Comparison of ENCODE assay signal across 12 cellular contexts in the genomic region with DNA sequence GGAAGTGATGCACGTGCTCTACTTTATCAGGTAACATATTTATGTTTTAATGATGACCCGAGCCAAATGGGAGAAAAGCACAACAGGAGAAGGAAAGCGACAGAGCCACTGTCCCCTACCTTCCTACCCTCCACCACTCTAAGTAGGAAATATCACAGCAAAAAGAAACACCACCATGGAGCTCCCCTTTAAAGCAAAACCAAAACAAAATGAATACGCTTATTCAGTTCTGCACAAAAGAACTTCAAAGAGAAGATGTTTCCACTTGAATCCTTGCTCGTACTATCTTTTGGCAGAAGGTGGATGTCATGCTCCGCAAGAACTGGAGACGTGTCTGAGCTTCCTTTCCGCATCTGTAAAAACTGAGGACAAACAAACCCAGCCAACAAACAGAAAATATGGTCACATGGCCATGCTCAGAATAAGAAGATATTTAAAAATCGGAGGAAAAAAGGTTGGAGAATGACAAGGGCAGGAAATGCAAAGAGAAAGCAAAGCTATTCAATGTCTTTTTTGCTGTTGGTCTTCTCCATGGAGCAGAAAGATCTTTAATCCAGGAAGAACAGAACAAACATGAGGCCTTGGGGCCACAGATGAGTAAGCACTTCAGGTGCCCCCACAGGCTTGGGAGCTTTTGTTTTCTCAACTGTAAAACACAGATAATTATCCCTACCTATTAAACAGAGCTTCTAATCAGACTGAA. TPM values are rescaled to one million over a fixed set of nuclear protein-coding genes. Genes with fewer than 3 reads are reported as not detected.
DNase-seq lines count a peak whose midpoint lies in the region; ATAC-seq and TF ChIP-seq lines count a peak whose summit lies in the region.
"Had no signal": no experiment of that assay in that cellular context is flagged by ENCODE, and none has a peak within 500 bp of the region (broad histone marks: within the 10 kb centered on the region; RNA-seq: fewer than 3 reads in every experiment).

No MANE protein-coding gene starts in this region.

- no peak for TF ChIP-seq EP300 in upper lobe of left lung (IDR thresholded peaks at IDR 0.05)

- no peaks in the 10 kb centered on the region for H3K27me3 ChIP-seq in OCI-LY3 (ENCODE audit: low read depth, low read length)
- H3K27me3 ChIP-seq in naive thymus-derived CD4-positive, alpha-beta T cell (ENCODE audit: control insufficient read depth in 2 of 2, insufficient read depth in 2 of 2, low read length in 2 of 2): no peaks in the 10 kb centered on the region
- H3K27me3 ChIP-seq in spleen (replicated peaks in 1 of 7): no peaks in the 10 kb centered on the region
- H3K27me3 ChIP-seq in upper lobe of left lung: no peaks in the 10 kb centered on the region

- H3K9me3 Mint-ChIP-seq in activated CD4-positive, alpha-beta T cell treated with anti-CD3 and anti-CD28 coated beads for 36 hours (ENCODE audit: low read depth): no peaks in the 10 kb centered on the region
- H3K9me3 Mint-ChIP-seq in naive thymus-derived CD4-positive, alpha-beta T cell: no peaks in the 10 kb centered on the region
- H3K9me3 Mint-ChIP-seq: dendritic cell treated with granulocyte-macrophage colony-stimulating factor and Interleukin-4, amounts not matched to agents 40 ng/mL and 50 ng/mL, for 4 days had no signal

- H3K27ac Mint-ChIP-seq in activated CD4-positive, alpha-beta T cell treated with anti-CD3 and anti-CD28 coated beads for 36 hours: peak overlapping the region; percentile 85
- H3K27ac Mint-ChIP-seq in naive thymus-derived CD4-positive, alpha-beta T cell: peak overlapping the region in 8 of 9 donors; percentile 44 to 93 (median 63)
- H3K27ac Mint-ChIP-seq: dendritic cell treated with granulocyte-macrophage colony-stimulating factor and Interleukin-4, amounts not matched to agents 40 ng/mL and 50 ng/mL, for 4 days had no signal

- no peak for TF ChIP-seq POLR2A in spleen (IDR thresholded peaks at IDR 0.05)
- no peak for TF ChIP-seq POLR2A in upper lobe of left lung (IDR thresholded peaks at IDR 0.05)

- peaks cover 22% of the 10 kb centered on the region for H3K36me3 Mint-ChIP-seq in activated CD4-positive, alpha-beta T cell treated with anti-CD3 and anti-CD28 coated beads for 36 hours (ENCODE audit: low read depth)
- H3K36me3 Mint-ChIP-seq in naive thymus-derived CD4-positive, alpha-beta T cell: peaks cover 3 to 44% (median 29%) of the 10 kb centered on the region in 5 donors

- H3K4me3 ChIP-seq in OCI-LY3 (ENCODE audit: low read length) (peak overlapping the region; percentile 60), spleen (no peak overlapping the region), upper lobe of left lung (no peak overlapping the region)
- no peak overlapping the region for H3K4me3 ChIP-seq in naive thymus-derived CD4-positive, alpha-beta T cell (ENCODE audit: low read length)

- POLR2A ChIA-PET in activated CD4-positive, alpha-beta T cell treated with anti-CD3 and anti-CD28 coated beads for 36 hours (lab: Charles Lee): interaction anchor here (0.5 to 1.2 kb wide), 3 partner anchors 18 to 1946 kb away, joined by 3 to 4 read pairs (median 4); a partner anchor contains a TSS
- POLR2A ChIA-PET in naive thymus-derived CD4-positive, alpha-beta T cell (lab: Charles Lee): interaction anchor here (2.3 kb wide), 1 partner anchor 19 kb away, joined by 9 read pairs; a partner anchor contains a TSS

- H3K4me2 ChIP-seq in OCI-LY3 (ENCODE audit: low read length): peak overlapping the region; percentile 71

- H3K27me3 Mint-ChIP-seq in activated CD4-positive, alpha-beta T cell treated with anti-CD3 and anti-CD28 coated beads for 36 hours: no peaks in the 10 kb centered on the region
- no peaks in the 10 kb centered on the region for H3K27me3 Mint-ChIP-seq in naive thymus-derived CD4-positive, alpha-beta T cell
- H3K27me3 Mint-ChIP-seq: dendritic cell treated with granulocyte-macrophage colony-stimulating factor and Interleukin-4, amounts not matched to agents 40 ng/mL and 50 ng/mL, for 4 days had no signal

- peak overlapping the region; percentile 31; the same call in 1 of the 2 replicates for H3K9ac ChIP-seq in OCI-LY3 (ENCODE audit: low read length)

- peaks cover 30% of the 10 kb centered on the region for H3K4me1 Mint-ChIP-seq in activated CD4-positive, alpha-beta T cell treated with anti-CD3 and anti-CD28 coated beads for 36 hours
- peaks cover 18 to 43% (median 24%) of the 10 kb centered on the region in 7 donors for H3K4me1 Mint-ChIP-seq in naive thymus-derived CD4-positive, alpha-beta T cell

- CTCF ChIA-PET in activated CD4-positive, alpha-beta T cell treated with anti-CD3 and anti-CD28 coated beads for 36 hours (lab: Charles Lee): interaction anchor here (0.6 to 1.4 kb wide), 5 partner anchors 20 to 1575 kb away, joined by 3 to 9 read pairs (median 4); a partner anchor contains a TSS
- CTCF ChIA-PET in naive thymus-derived CD4-positive, alpha-beta T cell (lab: Charles Lee): no interaction called here

- no peak for TF ChIP-seq CTCF in OCI-LY3 (IDR thresholded peaks at IDR 0.05; ENCODE audit: low read depth, low read length)
- no peak for TF ChIP-seq CTCF in spleen (IDR thresholded peaks at IDR 0.05 in 8 of 11, conservative IDR thresholded peaks at IDR 0.05 in 3 of 11)
- TF ChIP-seq CTCF in upper lobe of left lung (IDR thresholded peaks at IDR 0.05): no peak

- no peaks in the 10 kb centered on the region for H4K20me1 ChIP-seq in OCI-LY3 (ENCODE audit: insufficient read depth, low read length)

- H3K4me1 ChIP-seq in OCI-LY3 (ENCODE audit: low read length) (peaks cover 14% of the 10 kb centered on the region), spleen (peaks cover 0 to 28% (median 7%) of the 10 kb centered on the region in 6 donors), upper lobe of left lung (peaks cover 6 to 10% (median 9%) of the 10 kb centered on the region in 4 donors)
- H3K4me1 ChIP-seq in naive thymus-derived CD4-positive, alpha-beta T cell (ENCODE audit: control insufficient read depth in 2 of 2, insufficient read depth in 2 of 2, low read length in 2 of 2): no peaks in the 10 kb centered on the region

- no peak overlapping the region; the same call in 1 of the 2 replicates for H3K27ac ChIP-seq in OCI-LY3 (ENCODE audit: low read length)
- H3K27ac ChIP-seq in naive thymus-derived CD4-positive, alpha-beta T cell (ENCODE audit: low read depth, low read length): no peak overlapping the region
- no peak overlapping the region for H3K27ac ChIP-seq in spleen
- H3K27ac ChIP-seq in upper lobe of left lung: no peak overlapping the region

- no peaks in the 10 kb centered on the region for H3K9me3 ChIP-seq in OCI-LY3 (ENCODE audit: insufficient read depth, low read length)
- no peaks in the 10 kb centered on the region for H3K9me3 ChIP-seq in naive thymus-derived CD4-positive, alpha-beta T cell (ENCODE audit: control insufficient read depth in 2 of 3, low read length in 3 of 3)
- no peaks in the 10 kb centered on the region for H3K9me3 ChIP-seq in spleen
- H3K9me3 ChIP-seq in upper lobe of left lung: no peaks in the 10 kb centered on the region

- intact Hi-C loops in activated CD4-positive, alpha-beta T cell treated with anti-CD3 and anti-CD28 coated beads for 36 hours (cut with DNase I, micrococcal nuclease): loop anchor here (1.0 to 2.0 kb wide), 2 partner anchors 18 kb away; no protein-coding TSS in a partner anchor
- intact Hi-C loops in naive thymus-derived CD4-positive, alpha-beta T cell (cut with micrococcal nuclease): no loop called here
- intact Hi-C loops in spleen (cut with DNase I; ENCODE audit: low total_unique reads): no loop called here

- no peaks in the 10 kb centered on the region for H3K79me2 ChIP-seq in OCI-LY3 (ENCODE audit: low read length)

- peak overlapping the region; percentile 57; the same call in 1 of the 2 replicates for H2AFZ ChIP-seq in OCI-LY3 (ENCODE audit: low read depth, low read length)

- H3K36me3 ChIP-seq in OCI-LY3 (replicated peaks; ENCODE audit: low read depth, low read length) (peaks cover 17% of the 10 kb centered on the region), spleen (peaks cover 0 to 55% (median 27%) of the 10 kb centered on the region in 6 donors), upper lobe of left lung (peaks cover 0 to 31% (median 4%) of the 10 kb centered on the region in 4 donors)
- H3K36me3 ChIP-seq in naive thymus-derived CD4-positive, alpha-beta T cell (ENCODE audit: control insufficient read depth in 2 of 3, insufficient read depth in 3 of 3, low read length in 3 of 3): peaks cover 0 to 15% (median 3%) of the 10 kb centered on the region in 3 experiments

- 80 to 89% (median 85%) methylated on average over 9 of the region's 9 CpGs for WGBS in spleen, 5 donors
- WGBS in upper lobe of left lung, 2 donors: 91% methylated on average over 9 of the region's 9 CpGs

- H3K4me3 Mint-ChIP-seq in activated CD4-positive, alpha-beta T cell treated with anti-CD3 and anti-CD28 coated beads for 36 hours: peak overlapping the region; percentile 68
- peak overlapping the region in 7 of 10 donors; percentile 22 to 57 (median 48) for H3K4me3 Mint-ChIP-seq in naive thymus-derived CD4-positive, alpha-beta T cell
- H3K4me3 Mint-ChIP-seq: dendritic cell treated with granulocyte-macrophage colony-stimulating factor and Interleukin-4, amounts not matched to agents 40 ng/mL and 50 ng/mL, for 4 days had no signal

- ATAC-seq in activated CD4-positive, alpha-beta T cell treated with anti-CD3 and anti-CD28 coated beads for 36 hours: peak; percentile 53
- ATAC-seq in GM19035 (IDR thresholded peaks at IDR 0.05; ENCODE audit: unreplicated experiment) (peak; percentile 33), upper lobe of left lung (ENCODE audit: low FRiP score in 2 of 2) (no peak)
- ATAC-seq in naive thymus-derived CD4-positive, alpha-beta T cell: no peak

- DNase-seq in activated CD4-positive, alpha-beta T cell treated with anti-CD3 and anti-CD28 coated beads for 36 hours: no peak
- DNase-seq in activated CD4-positive, alpha-beta T cell treated with anti-CD3 and anti-CD28 coated beads, Interleukin-2, amount 50 U/mL, for 48 hours: no peak
- no peak for DNase-seq in naive thymus-derived CD4-positive, alpha-beta T cell
- DNase-seq in central memory CD4-positive, alpha-beta T cell: no peak
- no peak for DNase-seq in spleen
- no peak for DNase-seq in upper lobe of left lung
- DNase-seq: KG1, NCI-H2171, SW 1271 had no signal

RNA-seq across cellular contexts. Expression of a gene that starts 19.5 kb away (rescaled TPM):
- 10 to 100 TPM; 16.1 to 16.5 TPM for total RNA-seq in activated CD4-positive, alpha-beta T cell treated with anti-CD3 and anti-CD28 coated beads for 36 hours
- total RNA-seq in naive thymus-derived CD4-positive, alpha-beta T cell: 10 to 100 TPM; 30.4 to 58.0 (median 47.1) TPM
- polyA plus RNA-seq in naive thymus-derived CD4-positive, alpha-beta T cell: 10 to 100 TPM; 48.3 to 68.8 TPM
- total RNA-seq in spleen (10 to 100 TPM; 28.3 to 57.4 (median 41.5) TPM), upper lobe of left lung (10 to 100 TPM; 15.0 to 46.3 (median 25.2) TPM)
- 10 to 100 TPM; 30.3 to 33.4 (median 30.8) TPM for polyA plus RNA-seq in spleen

Comparison
In these comparisons a context has a peak if more than half of its experiments do, and no peak if none do; other contexts are left out.
1. ATAC-seq: peak in activated CD4-positive, alpha-beta T cell treated with anti-CD3 and anti-CD28 coated beads for 36 hours (single experiment) and GM19035 (single experiment); none in naive thymus-derived CD4-positive, alpha-beta T cell (single experiment) and upper lobe of left lung (0 of 2).
2. intact Hi-C loops: an anchor here in activated CD4-positive, alpha-beta T cell treated with anti-CD3 and anti-CD28 coated beads for 36 hours (1.0 to 2.0 kb wide); none called in naive thymus-derived CD4-positive, alpha-beta T cell and spleen.